ENCODE assay signal across 16 cellular contexts in genomic region chr19:42291437-42291815, GRCh38. TPM values are rescaled to one million over a fixed set of nuclear protein-coding genes. Genes with fewer than 3 reads are reported as not detected.
DNase-seq lines count a peak whose midpoint lies in the region; ATAC-seq and TF ChIP-seq lines count a peak whose summit lies in the region.
"Had no signal": no experiment of that assay in that cellular context is flagged by ENCODE, and none has a peak within 500 bp of the region (broad histone marks: within the 10 kb centered on the region; RNA-seq: fewer than 3 reads in every experiment).

No MANE protein-coding gene starts in this region.

- DNase-seq in T-helper 2 cell treated with Interferon-gamma antibody and Interleukin-4, amounts not matched to agents 5 μg/mL and 100 μg/mL, for 36 hours (ENCODE audit: low spot score) = no peak
- no peak for DNase-seq in T-helper 2 cell
- DNase-seq in foreskin keratinocyte = peak in 1 of 2 donors; percentile 38
- no peak for DNase-seq in progenitor cell of endocrine pancreas (ENCODE audit: low spot score, unreplicated experiment)
- no peak for DNase-seq in H4 (ENCODE audit: low spot score)
- DNase-seq in central memory CD4-positive, alpha-beta T cell = no peak
- DNase-seq: GF-D8, NCI-H146, NCI-H226, sigmoid colon, tibial artery had no signal

- no peaks in the 10 kb centered on the region for H3K27me3 ChIP-seq in foreskin keratinocyte
- H3K27me3 ChIP-seq: sigmoid colon, tibial artery had no signal

- peaks cover 25% of the 10 kb centered on the region for H3K36me3 Mint-ChIP-seq in T-helper 2 cell treated with Interferon-gamma antibody and Interleukin-4, amounts not matched to agents 5 μg/mL and 100 μg/mL, for 36 hours (ENCODE audit: low read depth)
- peaks cover 14% of the 10 kb centered on the region for H3K36me3 Mint-ChIP-seq in progenitor cell of endocrine pancreas (ENCODE audit: insufficient read depth)

- peaks cover 2% of the 10 kb centered on the region for H3K4me1 Mint-ChIP-seq in T-helper 2 cell treated with Interferon-gamma antibody and Interleukin-4, amounts not matched to agents 5 μg/mL and 100 μg/mL, for 36 hours (ENCODE audit: low read depth)
- no peaks in the 10 kb centered on the region for H3K4me1 Mint-ChIP-seq in progenitor cell of endocrine pancreas (ENCODE audit: low read depth)

- no peaks in the 10 kb centered on the region for H3K9me3 Mint-ChIP-seq in T-helper 2 cell treated with Interferon-gamma antibody and Interleukin-4, amounts not matched to agents 5 μg/mL and 100 μg/mL, for 36 hours
- H3K9me3 Mint-ChIP-seq in progenitor cell of endocrine pancreas (ENCODE audit: low read depth) = no peaks in the 10 kb centered on the region
- H3K9me3 Mint-ChIP-seq: CD8-positive, alpha-beta memory T cell had no signal

- H3K27ac Mint-ChIP-seq in T-helper 2 cell treated with Interferon-gamma antibody and Interleukin-4, amounts not matched to agents 5 μg/mL and 100 μg/mL, for 36 hours = peak overlapping the region; percentile 64
- H3K27ac Mint-ChIP-seq in progenitor cell of endocrine pancreas = peak overlapping the region; percentile 42

- ATAC-seq in foreskin keratinocyte (peak; percentile 24), GM18868 (IDR thresholded peaks at IDR 0.05; ENCODE audit: unreplicated experiment) (no peak)

- no peak overlapping the region for H3K27ac ChIP-seq in foreskin keratinocyte
- H3K27ac ChIP-seq: A549, sigmoid colon, tibial artery had no signal

- H3K27me3 Mint-ChIP-seq in T-helper 2 cell treated with Interferon-gamma antibody and Interleukin-4, amounts not matched to agents 5 μg/mL and 100 μg/mL, for 36 hours (ENCODE audit: low read depth) = no peaks in the 10 kb centered on the region
- no peaks in the 10 kb centered on the region for H3K27me3 Mint-ChIP-seq in progenitor cell of endocrine pancreas
- H3K27me3 Mint-ChIP-seq: CD8-positive, alpha-beta memory T cell had no signal

- peaks cover 3% of the 10 kb centered on the region for H3K4me1 ChIP-seq in foreskin keratinocyte

- no peak overlapping the region for H3K4me3 Mint-ChIP-seq in T-helper 2 cell treated with Interferon-gamma antibody and Interleukin-4, amounts not matched to agents 5 μg/mL and 100 μg/mL, for 36 hours
- H3K4me3 Mint-ChIP-seq in progenitor cell of endocrine pancreas (ENCODE audit: low read depth) = no peak overlapping the region

- TF ChIP-seq CTCF in foreskin keratinocyte (conservative IDR thresholded peaks at IDR 0.05) = no peak
- no peak for TF ChIP-seq CTCF in progenitor cell of endocrine pancreas (IDR thresholded peaks at IDR 0.05; ENCODE audit: unreplicated experiment)

TF ChIP-seq in PFSK-1, 5 proteins besides CTCF, POLR2A, EP300 and RAD21:
- TF ChIP-seq POLR2AphosphoS5 (IDR thresholded peaks at IDR 0.05; ENCODE audit: low read depth, low read length) (peak; percentile 30; the same call in 1 of the 2 replicates), SIN3A (IDR thresholded peaks at IDR 0.05; ENCODE audit: borderline replicate concordance, insufficient read depth, low read length) (no peak)
TF ChIP-seq in PFSK-1: peak in this region for 1.

RNA-seq across cellular contexts. Expression of gene PRR19, which starts 10.5 kb away (rescaled TPM):
- 5.3 TPM for polyA plus RNA-seq in PFSK-1 (2012; ENCODE audit: insufficient read length, low read depth)
- total RNA-seq in foreskin keratinocyte = 1.4 and 1.5 TPM in 2 replicates
- 2.3 TPM in 2 replicates for polyA plus RNA-seq in foreskin keratinocyte
- total RNA-seq in progenitor cell of endocrine pancreas = 3.2 and 3.4 TPM in 2 replicates
- total RNA-seq in H4 (2014; rRNA removed; shearing (Covaris generic)) = 0.16 and 1.4 TPM in 2 replicates
- total RNA-seq: sigmoid colon had no signal

RNA-seq across cellular contexts. Expression of gene PAFAH1B3, which starts 11.0 kb away (rescaled TPM):
- 409 TPM for polyA plus RNA-seq in PFSK-1 (2012; ENCODE audit: insufficient read length, low read depth)
- total RNA-seq in foreskin keratinocyte (71.9 and 82.9 TPM in 2 replicates), progenitor cell of endocrine pancreas (144 and 157 TPM in 2 replicates)
- 106 and 121 TPM in 2 replicates for polyA plus RNA-seq in foreskin keratinocyte
- 78.5 and 112 TPM in 2 replicates for total RNA-seq in H4 (2014; rRNA removed; shearing (Covaris generic))

RNA-seq across cellular contexts. Expression of gene TMEM145, which starts 21.7 kb away (rescaled TPM):
- 22.1 TPM for polyA plus RNA-seq in PFSK-1 (2012; ENCODE audit: insufficient read length, low read depth)
- total RNA-seq in foreskin keratinocyte (not detected in 2 replicates), progenitor cell of endocrine pancreas (1.9 and 2.0 TPM in 2 replicates)
- polyA plus RNA-seq in foreskin keratinocyte = 0.04 TPM in 1 of 2 replicates, not detected in the other
- 0.08 TPM in 1 of 2 replicates, not detected in the other for total RNA-seq in H4 (2014; rRNA removed; shearing (Covaris generic))
- total RNA-seq: lung microvascular endothelial cell had no signal
- polyA plus RNA-seq: CD8-positive, alpha-beta memory T cell had no signal

RNA-seq across cellular contexts. Expression of gene CIC, which starts 22.4 kb away (rescaled TPM):
- polyA plus RNA-seq in PFSK-1 (2012; ENCODE audit: insufficient read length, low read depth) = 81.2 TPM
- total RNA-seq in foreskin keratinocyte (37.4 and 40.7 TPM in 2 replicates), progenitor cell of endocrine pancreas (86.0 and 87.2 TPM in 2 replicates)
- 32.2 and 36.1 TPM in 2 replicates for polyA plus RNA-seq in foreskin keratinocyte
- total RNA-seq in H4 (2014; rRNA removed; shearing (Covaris generic)) = 10.8 and 12.1 TPM in 2 replicates

RNA-seq across cellular contexts. Expression of gene MEGF8, which starts 34.0 kb away (rescaled TPM):
- polyA plus RNA-seq in PFSK-1 (2012; ENCODE audit: insufficient read length, low read depth) = 36.5 TPM
- total RNA-seq in foreskin keratinocyte = 11.6 and 12.4 TPM in 2 replicates
- polyA plus RNA-seq in foreskin keratinocyte = 4.5 and 5.7 TPM in 2 replicates
- total RNA-seq in progenitor cell of endocrine pancreas = 51.9 and 61.7 TPM in 2 replicates
- 4.9 and 8.1 TPM in 2 replicates for total RNA-seq in H4 (2014; rRNA removed; shearing (Covaris generic))
